16 cellular contexts compared by ENCODE assay signal in genomic region chr1:30270468-30270867, GRCh38.
DNase-seq lines count a peak whose midpoint lies in the region; ATAC-seq and TF ChIP-seq lines count a peak whose summit lies in the region.
"Had no signal": no experiment of that assay in that cellular context is flagged by ENCODE, and none has a peak within 500 bp of the region (broad histone marks: within the 10 kb centered on the region; RNA-seq: fewer than 3 reads in every experiment).

No MANE protein-coding gene starts in this region.

- WGBS in endodermal cell (ENCODE audit: insufficient coverage in 1 of 2, insufficient read length in 1 of 2), 2 experiments = 81% methylated on average over 1 of the region's 1 CpG; no CpG with 5 or more reads in 1 of the 2 experiments

- H3K27me3 ChIP-seq in endodermal cell (ENCODE audit: control insufficient read depth, insufficient read depth, low read length, poor library complexity, severe bottlenecking) = no peaks in the 10 kb centered on the region
- H3K27me3 ChIP-seq in foreskin keratinocyte = peaks cover 7% of the 10 kb centered on the region

- H3K27ac Mint-ChIP-seq in T-helper 17 cell = no peak overlapping the region
- no peak overlapping the region for H3K27ac Mint-ChIP-seq in endodermal cell
- H3K27ac Mint-ChIP-seq: CD4-positive, alpha-beta T cell had no signal

- H3K36me3 Mint-ChIP-seq in T-helper 17 cell (ENCODE audit: low read depth) (peaks cover 2% of the 10 kb centered on the region), endodermal cell (ENCODE audit: low read depth) (no peaks in the 10 kb centered on the region)

- no peak overlapping the region for H3K4me3 ChIP-seq in endodermal cell (ENCODE audit: low read length)
- H3K4me3 ChIP-seq: GM12878 had no signal

- H3K27me3 Mint-ChIP-seq in T-helper 17 cell (peaks cover 32% of the 10 kb centered on the region), endodermal cell (ENCODE audit: insufficient read depth) (no peaks in the 10 kb centered on the region)

- no peaks in the 10 kb centered on the region for H3K36me3 ChIP-seq in endodermal cell (ENCODE audit: control insufficient read depth, insufficient read depth, low read length)

- no peaks in the 10 kb centered on the region for H3K4me1 ChIP-seq in endodermal cell (ENCODE audit: control insufficient read depth, insufficient read depth, low read length)
- no peaks in the 10 kb centered on the region for H3K4me1 ChIP-seq in foreskin keratinocyte

- H3K9me3 ChIP-seq in T-helper 17 cell (ENCODE audit: control insufficient read depth, low read length, poor library complexity, severe bottlenecking) (no peaks in the 10 kb centered on the region), endodermal cell (ENCODE audit: control insufficient read depth, low read length) (peaks cover 4% of the 10 kb centered on the region)

- H3K4me3 Mint-ChIP-seq in T-helper 17 cell (peak overlapping the region; percentile 0), endodermal cell (no peak overlapping the region)
- H3K4me3 Mint-ChIP-seq: CD4-positive, alpha-beta T cell had no signal

- no peaks in the 10 kb centered on the region for H3K9me3 Mint-ChIP-seq in endodermal cell
- H3K9me3 Mint-ChIP-seq: CD4-positive, alpha-beta T cell had no signal

- no peak for ATAC-seq in T-helper 17 cell
- no peak for ATAC-seq in foreskin keratinocyte
- ATAC-seq: GM12878 had no signal

- H3K9ac ChIP-seq in endodermal cell (ENCODE audit: extremely low read depth, low read length, poor library complexity, severe bottlenecking) = no peak overlapping the region

- H3K27ac ChIP-seq in endodermal cell (ENCODE audit: low read depth, low read length) (no peak overlapping the region), foreskin keratinocyte (no peak overlapping the region)
- H3K27ac ChIP-seq: 22Rv1, HL-60 had no signal

- no peaks in the 10 kb centered on the region for H3K4me1 Mint-ChIP-seq in T-helper 17 cell
- peaks cover 22% of the 10 kb centered on the region for H3K4me1 Mint-ChIP-seq in endodermal cell

- DNase-seq in activated CD8-positive, alpha-beta memory T cell treated with anti-CD3 and anti-CD28 coated beads for 24 hours = peak; percentile 9
- DNase-seq in activated CD8-positive, alpha-beta memory T cell treated with anti-CD3 and anti-CD28 coated beads, Interleukin-2, amount 50 U/mL, for 48 hours = no peak
- no peak for DNase-seq in T-helper 17 cell
- peak; percentile 19 for DNase-seq in endodermal cell
- DNase-seq in putamen (ENCODE audit: low spot score) = peak; percentile 7
- no peak for DNase-seq in NCI-H446 treated with DMSO at 0.1 percent for 48 hours (lab: John Stamatoyannopoulos, UW)
- no peak for DNase-seq in OCI-M1 (lab: John Stamatoyannopoulos, UW)
- no peak for DNase-seq in foreskin keratinocyte
- DNase-seq: AML-193; C1 segment of cervical spinal cord; CD4-positive, alpha-beta T cell; DMS79; HCEC 1CT had no signal

- no peak for TF ChIP-seq CTCF in endodermal cell (conservative IDR thresholded peaks at IDR 0.05)
- no peak for TF ChIP-seq CTCF in foreskin keratinocyte (conservative IDR thresholded peaks at IDR 0.05)

Comparison
In these comparisons a context has a peak if more than half of its experiments do, and no peak if none do; other contexts are left out.
1. DNase-seq: peak in activated CD8-positive, alpha-beta memory T cell treated with anti-CD3 and anti-CD28 coated beads for 24 hours (single experiment), endodermal cell (single experiment) and putamen (single experiment); none in activated CD8-positive, alpha-beta memory T cell treated with anti-CD3 and anti-CD28 coated beads, Interleukin-2, amount 50 U/mL, for 48 hours (single experiment), T-helper 17 cell (0 of 3), NCI-H446 treated with DMSO at 0.1 percent for 48 hours (single experiment), OCI-M1 (single experiment) and foreskin keratinocyte (0 of 2).